ENCODE assay signal across 3 cellular contexts in genomic region chr12:57738142-57738474, GRCh38.
TF ChIP-seq lines count a peak whose summit lies in the region.

No MANE protein-coding gene starts in this region.

TF ChIP-seq in SK-N-SH, 30 proteins besides CTCF, POLR2A, EP300 and RAD21:
- TF ChIP-seq REST (IDR thresholded peaks at IDR 0.05; ENCODE audit: low read depth, low read length): no peak
- no peak for TF ChIP-seq SMC3 (IDR thresholded peaks at IDR 0.05; ENCODE audit: low read depth, low read length)
- TF ChIP-seq USF2 (IDR thresholded peaks at IDR 0.05; ENCODE audit: borderline replicate concordance, low read depth, low read length): no peak
- no peak for TF ChIP-seq RXRA (IDR thresholded peaks at IDR 0.05; ENCODE audit: borderline replicate concordance, low read depth)
- no peak for TF ChIP-seq TCF12 (IDR thresholded peaks at IDR 0.05)
- no peak for TF ChIP-seq TAF1 (IDR thresholded peaks at IDR 0.05; ENCODE audit: borderline replicate concordance, low read depth, low read length)
- TF ChIP-seq IRF3 (IDR thresholded peaks at IDR 0.05; ENCODE audit: low read depth, low read length): no peak
- TF ChIP-seq CHD2 (IDR thresholded peaks at IDR 0.05; ENCODE audit: low read length, partially characterized antibody): no peak
- TF ChIP-seq SIN3A (IDR thresholded peaks at IDR 0.05; ENCODE audit: borderline replicate concordance, low read depth, low read length): no peak
- TF ChIP-seq RFX5 (IDR thresholded peaks at IDR 0.05; ENCODE audit: low read length): no peak
- no peak for TF ChIP-seq RCOR1 (IDR thresholded peaks at IDR 0.05; ENCODE audit: low read length)
- no peak for TF ChIP-seq GATA2 (CRISPR knock-in tag; IDR thresholded peaks at IDR 0.05)
- no peak for TF ChIP-seq FOSL2 (IDR thresholded peaks at IDR 0.05; ENCODE audit: borderline replicate concordance, low read depth)
- no peak for TF ChIP-seq POLR2AphosphoS5 (IDR thresholded peaks at IDR 0.05; ENCODE audit: low read depth, low read length)
- TF ChIP-seq NRF1 (IDR thresholded peaks at IDR 0.05; ENCODE audit: low read depth, low read length): no peak
- TF ChIP-seq JUND (IDR thresholded peaks at IDR 0.05): no peak

TF ChIP-seq in SK-N-SH treated with all-trans-retinoic acid at 6 μM for 48 hours, 23 proteins besides CTCF, POLR2A, EP300 and RAD21:
- TF ChIP-seq ZNF70 (CRISPR knock-in tag; IDR thresholded peaks at IDR 0.05) (no peak), ARNTL (CRISPR knock-in tag; IDR thresholded peaks at IDR 0.05; ENCODE audit: borderline replicate concordance, low read depth) (no peak), GLIS3 (CRISPR knock-in tag; IDR thresholded peaks at IDR 0.05) (no peak), PPARA (CRISPR knock-in tag; IDR thresholded peaks at IDR 0.05; ENCODE audit: borderline replicate concordance) (no peak), ESRRG (CRISPR knock-in tag; IDR thresholded peaks at IDR 0.05) (no peak), CREB5 (CRISPR knock-in tag; IDR thresholded peaks at IDR 0.05; ENCODE audit: low read depth) (no peak), POU6F1 (CRISPR knock-in tag; IDR thresholded peaks at IDR 0.05; ENCODE audit: borderline replicate concordance, low read depth) (no peak), RARB (CRISPR knock-in tag; IDR thresholded peaks at IDR 0.05) (no peak), CSRNP3 (CRISPR knock-in tag; IDR thresholded peaks at IDR 0.05) (no peak), CSDC2 (CRISPR knock-in tag; IDR thresholded peaks at IDR 0.05) (no peak), ZFP30 (CRISPR knock-in tag; IDR thresholded peaks at IDR 0.05) (no peak), ZC3H10 (CRISPR knock-in tag; IDR thresholded peaks at IDR 0.05) (no peak), PATZ1 (CRISPR knock-in tag; IDR thresholded peaks at IDR 0.05; ENCODE audit: borderline replicate concordance) (no peak), TSHZ2 (CRISPR knock-in tag; IDR thresholded peaks at IDR 0.05) (no peak)

TF ChIP-seq in H1, 55 proteins besides CTCF, POLR2A, EP300 and RAD21:
- TF ChIP-seq ATF2 (IDR thresholded peaks at IDR 0.05; ENCODE audit: low read length) (no peak), NRF1 (IDR thresholded peaks at IDR 0.05; ENCODE audit: low read depth, low read length) (no peak), SP1 (IDR thresholded peaks at IDR 0.05; ENCODE audit: low read depth, low read length) (no peak), SUZ12 (IDR thresholded peaks at IDR 0.05; ENCODE audit: low read length) (0 out of 2 replicates have a peak, but pooled peaks have one; percentile 10), CEBPB (IDR thresholded peaks at IDR 0.05; ENCODE audit: low read depth, low read length) (no peak)
